Comparison of ENCODE assay signal across 33 cellular contexts in the genomic region with DNA sequence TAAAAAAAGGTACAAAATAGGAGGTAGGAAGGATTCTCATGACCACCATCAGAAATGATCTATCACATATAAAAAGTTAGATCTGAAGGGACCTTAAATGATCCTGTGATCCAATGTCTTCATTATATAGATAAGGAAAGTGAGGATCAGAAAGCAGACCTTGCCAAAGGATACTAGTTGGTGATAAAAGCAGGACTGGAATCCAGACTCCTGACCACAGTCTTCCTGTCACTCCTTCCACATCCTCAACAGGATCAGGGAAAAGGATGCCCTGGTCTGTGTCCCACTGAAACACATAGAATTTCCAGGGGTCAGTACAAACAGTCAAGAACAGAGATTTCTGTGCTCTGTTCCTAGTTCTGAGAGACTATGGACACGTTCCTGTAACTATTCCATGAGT.
"Had no signal": no experiment of that assay in that cellular context is flagged by ENCODE, and none has a peak within 500 bp of the region (broad histone marks: within the 10 kb centered on the region; RNA-seq: fewer than 3 reads in every experiment).

No MANE protein-coding gene starts in this region.

- H3K27ac ChIP-seq: adrenal gland, body of pancreas, breast epithelium had no signal

- H3K36me3 Mint-ChIP-seq: activated CD4-positive, alpha-beta memory T cell treated with anti-CD3 and anti-CD28 coated beads for 36 hours had no signal

- H3K27ac Mint-ChIP-seq: activated CD4-positive, alpha-beta memory T cell treated with anti-CD3 and anti-CD28 coated beads for 36 hours; activated naive CD4-positive, alpha-beta T cell treated with anti-CD3 and anti-CD28 coated beads for 36 hours; activated naive CD4-positive, alpha-beta T cell treated with anti-CD3 and anti-CD28 coated beads, Interleukin-2, amount 50 U/mL, for 72 hours; activated T-helper 1 cell treated with anti-CD3 and anti-CD28 coated beads, Interleukin-12 subunit alpha, Interleukin-12 subunit beta, Interleukin-2, Interleukin-4 antibody, amounts not matched to agents 30 ng/mL and 10 ng/mL and 1 ng/mL, durations not matched to agents 14 hours and 24 hours and 36 hours; T-helper 1 cell treated with Interleukin-12 subunit alpha and Interleukin-12 subunit beta and Interleukin-4 antibody, amounts not matched to agents 30 μg/mL and 1 μg/mL, for 36 hours; T-helper 2 cell treated with Interferon-gamma antibody and Interleukin-4, amounts not matched to agents 5 μg/mL and 100 μg/mL, for 36 hours had no signal

- H3K4me3 ChIP-seq: adrenal gland, body of pancreas, breast epithelium, MG63 had no signal

- H3K9me3 Mint-ChIP-seq: activated CD4-positive, alpha-beta memory T cell treated with anti-CD3 and anti-CD28 coated beads for 36 hours; activated naive CD4-positive, alpha-beta T cell treated with anti-CD3 and anti-CD28 coated beads for 36 hours; activated naive CD4-positive, alpha-beta T cell treated with anti-CD3 and anti-CD28 coated beads, Interleukin-2, amount 50 U/mL, for 72 hours; activated T-cell treated with anti-CD3 and anti-CD28 coated beads, Interleukin-2, amount 50 U/mL, for 4 hours; activated T-helper 1 cell treated with anti-CD3 and anti-CD28 coated beads, Interleukin-12 subunit alpha, Interleukin-12 subunit beta, Interleukin-2, Interleukin-4 antibody, amounts not matched to agents 30 ng/mL and 10 ng/mL and 1 ng/mL, durations not matched to agents 14 hours and 24 hours and 36 hours; T-helper 1 cell treated with Interleukin-12 subunit alpha and Interleukin-12 subunit beta and Interleukin-4 antibody, amounts not matched to agents 30 μg/mL and 1 μg/mL, for 36 hours; T-helper 2 cell treated with Interferon-gamma antibody and Interleukin-4, amounts not matched to agents 5 μg/mL and 100 μg/mL, for 36 hours had no signal

- H3K27me3 ChIP-seq: body of pancreas, breast epithelium, MG63 had no signal

- DNase-seq: activated CD4-positive, alpha-beta memory T cell treated with anti-CD3 and anti-CD28 coated beads for 36 hours; activated CD4-positive, alpha-beta T cell treated with anti-CD3 and anti-CD28 coated beads for 4 hours; activated CD4-positive, alpha-beta T cell treated with anti-CD3 and anti-CD28 coated beads, Interleukin-2, amount 50 U/mL, for 1 hour; activated CD4-positive, CD25-positive, alpha-beta regulatory T cell treated with anti-CD3 and anti-CD28 coated beads, Interleukin-2, amount 50 U/mL, for 72 hours; activated CD8-positive, alpha-beta memory T cell treated with anti-CD3 and anti-CD28 coated beads, Interleukin-2, amount 50 U/mL, for 4 hours; activated gamma-delta T cell treated with Interleukin-2 at 50 U/mL for 16 hours; activated naive CD4-positive, alpha-beta T cell treated with anti-CD3 and anti-CD28 coated beads for 36 hours; activated T-cell treated with anti-CD3 and anti-CD28 coated beads for 4 hours; activated T-cell treated with anti-CD3 and anti-CD28 coated beads, Interleukin-2, amount 50 U/mL, for 4 hours; adrenal gland; body of pancreas; Kasumi-1; KG1; MG63; NCI-H1048; NCI-H1105 treated with DMSO at 0.1 percent for 48 hours; NCI-H1436; NCI-H1694; NCI-H1930; NCI-H2081 treated with DMSO at 0.1 percent for 48 hours; NCI-H226; NCI-H446 treated with DMSO at 0.1 percent for 48 hours; NCI-H524; RPMI8226; SIG-M5 had no signal

- ATAC-seq: activated naive CD4-positive, alpha-beta T cell treated with anti-CD3 and anti-CD28 coated beads, Interleukin-2, amount 50 U/mL, for 72 hours; activated T-cell treated with anti-CD3 and anti-CD28 coated beads, Interleukin-2, amount 50 U/mL, for 4 hours; body of pancreas; Panc1 had no signal

- H3K4me3 Mint-ChIP-seq: activated CD4-positive, alpha-beta memory T cell treated with anti-CD3 and anti-CD28 coated beads for 36 hours; activated naive CD4-positive, alpha-beta T cell treated with anti-CD3 and anti-CD28 coated beads for 36 hours; activated T-cell treated with anti-CD3 and anti-CD28 coated beads, Interleukin-2, amount 50 U/mL, for 4 hours; activated T-helper 1 cell treated with anti-CD3 and anti-CD28 coated beads, Interleukin-12 subunit alpha, Interleukin-12 subunit beta, Interleukin-2, Interleukin-4 antibody, amounts not matched to agents 30 ng/mL and 10 ng/mL and 1 ng/mL, durations not matched to agents 14 hours and 24 hours and 36 hours; T-helper 1 cell treated with Interleukin-12 subunit alpha and Interleukin-12 subunit beta and Interleukin-4 antibody, amounts not matched to agents 30 μg/mL and 1 μg/mL, for 36 hours; T-helper 2 cell treated with Interferon-gamma antibody and Interleukin-4, amounts not matched to agents 5 μg/mL and 100 μg/mL, for 36 hours had no signal

- FAIRE-seq: astrocyte, TTC549 had no signal

- H3K36me3 ChIP-seq: adrenal gland, breast epithelium, MG63 had no signal

- H3K9me3 ChIP-seq: adrenal gland, body of pancreas, breast epithelium had no signal
